ENCODE assay signal across 22 cellular contexts in the genomic region with DNA sequence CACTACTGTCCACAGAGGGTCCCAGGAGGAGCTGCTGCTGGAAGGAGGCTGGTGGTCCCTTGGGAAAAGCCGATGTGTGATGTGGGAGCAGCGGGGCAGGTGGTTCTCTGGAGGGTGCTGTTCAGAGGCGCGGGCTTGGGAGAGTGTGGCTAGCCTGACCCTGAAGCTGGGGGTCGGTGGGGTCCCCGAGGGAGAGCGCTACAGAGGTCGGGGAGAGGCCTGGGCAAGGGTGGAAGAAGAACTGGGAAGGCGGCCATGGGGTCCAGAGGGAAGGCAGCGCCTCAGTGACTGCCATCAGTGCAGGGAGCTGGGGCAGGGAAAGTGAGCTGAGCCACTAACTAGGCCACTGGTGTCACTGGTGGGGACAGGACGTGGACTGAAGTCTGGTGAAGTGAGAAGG. TPM values are rescaled to one million over a fixed set of nuclear protein-coding genes. Genes with fewer than 3 reads are reported as not detected.
DNase-seq lines count a peak whose midpoint lies in the region; ATAC-seq, FAIRE-seq and TF ChIP-seq lines count a peak whose summit lies in the region.
"Had no signal": no experiment of that assay in that cellular context is flagged by ENCODE, and none has a peak within 500 bp of the region (broad histone marks: within the 10 kb centered on the region; RNA-seq: fewer than 3 reads in every experiment).

No MANE protein-coding gene starts in this region.

- peak overlapping the region; percentile 25 for H3K4me2 ChIP-seq in BLaER1
- H3K4me2 ChIP-seq in H1 (ENCODE audit: insufficient read depth in 1 of 2, low read depth in 2 of 2, low read length in 2 of 2), result no peak overlapping the region
- no peak overlapping the region for H3K4me2 ChIP-seq in osteoblast (ENCODE audit: insufficient read depth, low read length)

- no peak overlapping the region for H2BK120ac ChIP-seq in H1 (replicated peaks; ENCODE audit: low read depth, low read length)

- no peaks in the 10 kb centered on the region for H3K23me2 ChIP-seq in H1 (ENCODE audit: low read depth, low read length)

- no peak for TF ChIP-seq EP300 in H1 (IDR thresholded peaks at IDR 0.05; ENCODE audit: borderline replicate concordance in 1 of 2, low read depth in 2 of 2, low read length in 2 of 2)

- no peak overlapping the region for H3K23ac ChIP-seq in H1 (ENCODE audit: insufficient read length)

- H4K91ac ChIP-seq in H1 (replicated peaks; ENCODE audit: insufficient read length, low read length), result no peak overlapping the region

- CTCF ChIA-PET in activated CD8-positive, alpha-beta T cell treated with anti-CD3 and anti-CD28 coated beads, Interleukin-2, amount 10 ng/mL, durations not matched to agents 7 days and 5 days (lab: Charles Lee), result no interaction called here
- CTCF ChIA-PET in activated CD8-positive, alpha-beta T cell treated with anti-CD3 and anti-CD28 coated beads for 36 hours (lab: Charles Lee), result no interaction called here
- CTCF ChIA-PET in H1 (lab: Charles Lee; ENCODE audit: partially characterized antibody), result interaction anchor here (1.3 to 1.4 kb wide), 2 partner anchors 11 to 21 kb away, joined by 4 to 5 read pairs; no protein-coding TSS in a partner anchor

- intact Hi-C loops in activated CD8-positive, alpha-beta T cell treated with anti-CD3 and anti-CD28 coated beads for 36 hours (cut with micrococcal nuclease), result no loop called here

- H3K4ac ChIP-seq in H1 (replicated peaks; ENCODE audit: insufficient read length, low read depth, low read length), result no peak overlapping the region

- no peak overlapping the region for H3K14ac ChIP-seq in H1 (ENCODE audit: insufficient read length)

- no peak for TF ChIP-seq RAD21 in H1 (IDR thresholded peaks at IDR 0.05 in 1 of 2, conservative IDR thresholded peaks at IDR 0.05 in 1 of 2; ENCODE audit: low read depth in 2 of 2, low read length in 2 of 2)

- peak overlapping the region; percentile 12 for H3K27ac Mint-ChIP-seq in activated CD8-positive, alpha-beta T cell treated with anti-CD3 and anti-CD28 coated beads, Interleukin-2, amount 10 ng/mL, durations not matched to agents 7 days and 5 days
- no peak overlapping the region for H3K27ac Mint-ChIP-seq in activated CD8-positive, alpha-beta T cell treated with anti-CD3 and anti-CD28 coated beads for 36 hours
- H3K27ac Mint-ChIP-seq: HFFc6 had no signal

- H3K4me1 ChIP-seq in BLaER1, result peaks cover 13% of the 10 kb centered on the region
- H3K4me1 ChIP-seq in H1 (replicated peaks in 1 of 4; ENCODE audit: control insufficient read depth in 3 of 4, insufficient read depth in 4 of 4, low read length in 3 of 4), result no peaks in the 10 kb centered on the region; a peak in 1 of 7 replicates
- H3K4me1 ChIP-seq in osteoblast (ENCODE audit: insufficient read depth, low read length), result no peaks in the 10 kb centered on the region

- no peak for DNase-seq in activated CD8-positive, alpha-beta T cell treated with anti-CD3 and anti-CD28 coated beads, Interleukin-2, amount 10 ng/mL, durations not matched to agents 7 days and 5 days
- DNase-seq in activated CD8-positive, alpha-beta T cell treated with anti-CD3 and anti-CD28 coated beads for 36 hours, result no peak
- DNase-seq in H1 (ENCODE audit: low read depth in 1 of 2, low spot score in 2 of 2), result no peak
- DNase-seq in osteoblast (ENCODE audit: insufficient read length, low spot score, missing footprints), result peak; percentile 48
- DNase-seq in activated effector memory CD4-positive, alpha-beta T cell treated with anti-CD3 and anti-CD28 coated beads, Interleukin-2, amount 50 U/mL, for 16 hours, result no peak
- DNase-seq in HUDEP-2 (lab: John Stamatoyannopoulos, UW; ENCODE audit: unreplicated experiment in 76 of 76), result no peak
- DNase-seq: 8988T; AML-193; C1 segment of cervical spinal cord; CD8-positive, alpha-beta T cell; COR-L47; DMS153; DMS79 treated with DMSO at 0.1 percent for 48 hours; EL; GF-D8; HCEC 1CT; HFFc6; IMR-90 had no signal

- H3K4me3 ChIP-seq in BLaER1, result no peak overlapping the region
- no peak overlapping the region for H3K4me3 ChIP-seq in H1 (ENCODE audit: extremely low read depth in 1 of 4, insufficient read depth in 2 of 4, low read depth in 3 of 4, low read length in 4 of 4)
- H3K4me3 ChIP-seq in osteoblast (ENCODE audit: insufficient read depth, low read length), result no peak overlapping the region

- no peak overlapping the region for H3K56ac ChIP-seq in H1 (replicated peaks; ENCODE audit: insufficient read length, low read depth, low read length)

- H3K4me3 Mint-ChIP-seq in activated CD8-positive, alpha-beta T cell treated with anti-CD3 and anti-CD28 coated beads, Interleukin-2, amount 10 ng/mL, durations not matched to agents 7 days and 5 days, result no peak overlapping the region
- H3K4me3 Mint-ChIP-seq in activated CD8-positive, alpha-beta T cell treated with anti-CD3 and anti-CD28 coated beads for 36 hours, result no peak overlapping the region
- H3K4me3 Mint-ChIP-seq: CD8-positive, alpha-beta T cell; HFFc6 had no signal

- H3K27me3 ChIP-seq in BLaER1 (no peaks in the 10 kb centered on the region), H1 (replicated peaks in 1 of 4; ENCODE audit: control insufficient read depth in 3 of 4, extremely low read depth in 1 of 4, insufficient read depth in 3 of 4, low read length in 3 of 4) (no peaks in the 10 kb centered on the region), osteoblast (ENCODE audit: insufficient read depth, low read length) (no peaks in the 10 kb centered on the region)

- no peaks in the 10 kb centered on the region for H3K79me1 ChIP-seq in H1 (ENCODE audit: low read depth, low read length)

- H2AFZ ChIP-seq in H1 (ENCODE audit: low read length), result no peak overlapping the region
- H2AFZ ChIP-seq in osteoblast (ENCODE audit: low read length), result no peak overlapping the region

- no peak overlapping the region for H2BK5ac ChIP-seq in H1 (ENCODE audit: low read depth, low read length)

- H3K27me3 Mint-ChIP-seq in activated CD8-positive, alpha-beta T cell treated with anti-CD3 and anti-CD28 coated beads, Interleukin-2, amount 10 ng/mL, durations not matched to agents 7 days and 5 days (ENCODE audit: low read depth), result no peaks in the 10 kb centered on the region
- no peaks in the 10 kb centered on the region for H3K27me3 Mint-ChIP-seq in activated CD8-positive, alpha-beta T cell treated with anti-CD3 and anti-CD28 coated beads for 36 hours

- H3K79me2 ChIP-seq in H1 (ENCODE audit: control insufficient read depth in 1 of 2, insufficient read depth in 2 of 2, low read length in 2 of 2), result no peaks in the 10 kb centered on the region
- H3K79me2 ChIP-seq in osteoblast (ENCODE audit: insufficient read depth, low read length), result no peaks in the 10 kb centered on the region

- H2BK12ac ChIP-seq in H1 (ENCODE audit: low read depth, low read length), result no peak overlapping the region

- H2AK5ac ChIP-seq in H1 (ENCODE audit: low read depth, low read length), result no peak overlapping the region

- no peak overlapping the region for H2BK20ac ChIP-seq in H1 (ENCODE audit: low read length)

- 90% methylated on average over 11 of the region's 11 CpGs; no CpG with 5 or more reads in 1 of the 2 experiments for WGBS in H1 (ENCODE audit: extremely low coverage in 1 of 2, insufficient coverage in 1 of 2, insufficient read length in 1 of 2, insufficient replicate concordance in 2 of 2, low coverage in 1 of 2, low lambda C conversion rate in 2 of 2, missing lambda C conversion rate in 1 of 2), 2 experiments

- no peak for FAIRE-seq in H1 (lab: Jason Lieb, UNC)
- FAIRE-seq: D721Med, GM19239 had no signal

- POLR2A ChIA-PET in activated CD8-positive, alpha-beta T cell treated with anti-CD3 and anti-CD28 coated beads, Interleukin-2, amount 10 ng/mL, durations not matched to agents 7 days and 5 days (lab: Charles Lee), result no interaction called here
- POLR2A ChIA-PET in activated CD8-positive, alpha-beta T cell treated with anti-CD3 and anti-CD28 coated beads for 36 hours (lab: Charles Lee), result no interaction called here
- POLR2A ChIA-PET in H1 (lab: Charles Lee; ENCODE audit: partially characterized antibody), result no interaction called here

- no peak for ATAC-seq in activated CD8-positive, alpha-beta T cell treated with anti-CD3 and anti-CD28 coated beads, Interleukin-2, amount 10 ng/mL, durations not matched to agents 7 days and 5 days
- ATAC-seq in activated CD8-positive, alpha-beta T cell treated with anti-CD3 and anti-CD28 coated beads for 36 hours, result no peak
- ATAC-seq: CD8-positive, alpha-beta T cell had no signal

- H2BK15ac ChIP-seq in H1 (ENCODE audit: low read length), result no peak overlapping the region

- no peak for TF ChIP-seq POLR2A in H1 (IDR thresholded peaks at IDR 0.05; ENCODE audit: control extremely low read depth in 1 of 2, low read depth in 2 of 2, low read length in 2 of 2)

- TF ChIP-seq CTCF in activated CD8-positive, alpha-beta T cell treated with anti-CD3 and anti-CD28 coated beads for 36 hours (IDR thresholded peaks at IDR 0.05), result no peak
- TF ChIP-seq CTCF in H1 (IDR thresholded peaks at IDR 0.05; ENCODE audit: control extremely low read depth in 1 of 3, insufficient read depth in 1 of 3, low read depth in 1 of 3, low read length in 3 of 3) (no peak), osteoblast (IDR thresholded peaks at IDR 0.05; ENCODE audit: extremely low read depth, low read depth, low read length) (no peak)

- no peak overlapping the region for H4K5ac ChIP-seq in H1 (ENCODE audit: insufficient read length, low read depth, low read length)

- no peaks in the 10 kb centered on the region for H3K9me3 ChIP-seq in BLaER1
- H3K9me3 ChIP-seq in H1 (ENCODE audit: insufficient read depth in 2 of 2, low read depth in 1 of 2, low read length in 1 of 2), result no peaks in the 10 kb centered on the region
- no peaks in the 10 kb centered on the region for H3K9me3 ChIP-seq in osteoblast (ENCODE audit: low read depth, low read length)

- H4K8ac ChIP-seq in H1 (ENCODE audit: extremely low read depth, insufficient read depth, low read length), result 0 out of 2 replicates have a peak overlapping the region, but pooled peaks have one; percentile 3

- H3K18ac ChIP-seq in H1 (ENCODE audit: extremely low read depth, low read length), result no peak overlapping the region

- H3K36me3 ChIP-seq in BLaER1, result peaks cover 78% of the 10 kb centered on the region
- H3K36me3 ChIP-seq in H1 (ENCODE audit: control insufficient read depth in 2 of 4, insufficient read depth in 4 of 4, low read length in 3 of 4), result no peaks in the 10 kb centered on the region
- peaks cover 23% of the 10 kb centered on the region for H3K36me3 ChIP-seq in osteoblast (ENCODE audit: insufficient read depth, low read length)

- H3K4me1 Mint-ChIP-seq in activated CD8-positive, alpha-beta T cell treated with anti-CD3 and anti-CD28 coated beads, Interleukin-2, amount 10 ng/mL, durations not matched to agents 7 days and 5 days (ENCODE audit: low read depth), result no peaks in the 10 kb centered on the region
- H3K4me1 Mint-ChIP-seq in activated CD8-positive, alpha-beta T cell treated with anti-CD3 and anti-CD28 coated beads for 36 hours (ENCODE audit: low read depth), result no peaks in the 10 kb centered on the region

- H3K36me3 Mint-ChIP-seq in activated CD8-positive, alpha-beta T cell treated with anti-CD3 and anti-CD28 coated beads, Interleukin-2, amount 10 ng/mL, durations not matched to agents 7 days and 5 days (ENCODE audit: low read depth), result peaks cover 39% of the 10 kb centered on the region
- peaks cover 29% of the 10 kb centered on the region for H3K36me3 Mint-ChIP-seq in activated CD8-positive, alpha-beta T cell treated with anti-CD3 and anti-CD28 coated beads for 36 hours (ENCODE audit: low read depth)

- H3K9me3 Mint-ChIP-seq in activated CD8-positive, alpha-beta T cell treated with anti-CD3 and anti-CD28 coated beads, Interleukin-2, amount 10 ng/mL, durations not matched to agents 7 days and 5 days (ENCODE audit: insufficient read depth), result no peaks in the 10 kb centered on the region
- no peaks in the 10 kb centered on the region for H3K9me3 Mint-ChIP-seq in activated CD8-positive, alpha-beta T cell treated with anti-CD3 and anti-CD28 coated beads for 36 hours
- H3K9me3 Mint-ChIP-seq: CD8-positive, alpha-beta T cell; HFFc6 had no signal

- H4K20me1 ChIP-seq in BLaER1 (no peaks in the 10 kb centered on the region), H1 (replicated peaks in 1 of 2; ENCODE audit: control insufficient read depth in 1 of 2, insufficient read depth in 2 of 2, low read length in 2 of 2) (no peaks in the 10 kb centered on the region), osteoblast (ENCODE audit: insufficient read depth, low read length) (no peaks in the 10 kb centered on the region)

- H3K27ac ChIP-seq in BLaER1, result peak overlapping the region; percentile 16; the same call in 1 of the 2 replicates
- no peak overlapping the region for H3K27ac ChIP-seq in H1 (ENCODE audit: low read depth, low read length)
- no peak overlapping the region for H3K27ac ChIP-seq in osteoblast (ENCODE audit: low read depth, low read length)

- no peak overlapping the region for H3K9ac ChIP-seq in BLaER1
- H3K9ac ChIP-seq in H1 (replicated peaks in 1 of 4; ENCODE audit: extremely low read depth in 1 of 4, low read depth in 3 of 4, low read length in 3 of 4), result no peak overlapping the region

RNA-seq across cellular contexts. Expression of a gene that starts 32.5 kb away (rescaled TPM):
- not detected for total RNA-seq in activated CD8-positive, alpha-beta T cell treated with anti-CD3 and anti-CD28 coated beads, Interleukin-2, amount 10 ng/mL, durations not matched to agents 7 days and 5 days
- not detected for total RNA-seq in activated CD8-positive, alpha-beta T cell treated with anti-CD3 and anti-CD28 coated beads for 36 hours
- total RNA-seq in H1 (2021; fragmentation: NEBNext Ultra II Directional; extraction: Animal tissue kit (Norgen Biotek cat#: 25700)), result not detected in 2 replicates
- polyA plus RNA-seq in H1 (2011; rRNA removed), result not detected in 2 replicates
- polyA plus RNA-seq in H1 (2011; cell fraction: cytosol; rRNA removed), result not detected
- not detected for polyA plus RNA-seq in H1 (2011; cell fraction: nucleus; rRNA removed)
- polyA plus RNA-seq in H1 (2012, experiment 1 of 2), result not detected in 4 replicates
- polyA plus RNA-seq in H1 (2012, experiment 2 of 2), result 0.09 TPM
- not detected for polyA plus RNA-seq in H1 (2013, experiment 1 of 2)
- polyA plus RNA-seq in H1 (2013, experiment 2 of 2), result 0.06 TPM
- 0.10 TPM in 1 of 2 replicates, not detected in the other for polyA minus RNA-seq in H1 (2011; rRNA and poly(A)+ RNA removed)
- not detected for polyA minus RNA-seq in H1 (2011; cell fraction: cytosol; rRNA and poly(A)+ RNA removed)
- polyA minus RNA-seq in H1 (2011; cell fraction: nucleus; rRNA and poly(A)+ RNA removed), result 0.60 TPM
- 1.4 and 1.5 TPM in 2 replicates for total RNA-seq in osteoblast
- total RNA-seq: CD8-positive, alpha-beta T cell; H4; HFFc6; IMR-90 had no signal
- polyA plus RNA-seq: IMR-90 had no signal
